ENCODE assay signal across 17 cellular contexts in genomic region chr2:241344925-241345651, GRCh38.
"Had no signal": no experiment of that assay in that cellular context is flagged by ENCODE, and none has a peak within 500 bp of the region (broad histone marks: within the 10 kb centered on the region; RNA-seq: fewer than 3 reads in every experiment).

No MANE protein-coding gene starts in this region.

- ATAC-seq: activated T-helper 17 cell treated with anti-CD3 and anti-CD28 coated beads, Interleukin-2, amount 50 U/mL, for 72 hours; body of pancreas; T-helper 17 cell had no signal

- H3K27ac Mint-ChIP-seq: activated naive CD4-positive, alpha-beta T cell treated with anti-CD3 and anti-CD28 coated beads, Interleukin-2, amount 10 ng/mL, durations not matched to agents 7 days and 5 days; activated T-helper 17 cell treated with anti-CD3 and anti-CD28 coated beads, Interleukin-2, amount 50 U/mL, for 72 hours; nephron progenitor cell had no signal

- H3K27me3 ChIP-seq: body of pancreas, stomach had no signal

- H2AFZ ChIP-seq: parathyroid adenoma had no signal

- H3K4me1 Mint-ChIP-seq: nephron progenitor cell had no signal

- H3K4me3 Mint-ChIP-seq: activated naive CD4-positive, alpha-beta T cell treated with anti-CD3 and anti-CD28 coated beads, Interleukin-2, amount 10 ng/mL, durations not matched to agents 7 days and 5 days; activated T-helper 17 cell treated with anti-CD3 and anti-CD28 coated beads, Interleukin-2, amount 50 U/mL, for 72 hours; nephron progenitor cell; T-helper 17 cell had no signal

- DNase-seq: activated CD4-positive, alpha-beta T cell treated with anti-CD3 and anti-CD28 coated beads, Interleukin-2, amount 50 U/mL, for 1 hour; activated CD4-positive, CD25-positive, alpha-beta regulatory T cell; activated naive CD4-positive, alpha-beta T cell treated with anti-CD3 and anti-CD28 coated beads, Interleukin-2, amount 10 ng/mL, durations not matched to agents 7 days and 5 days; activated T-cell treated with anti-CD3 and anti-CD28 coated beads for 4 hours; body of pancreas; central memory CD4-positive, alpha-beta T cell; effector CD4-positive, alpha-beta T cell; glutamatergic neuron; mesendoderm; nephron progenitor cell; small intestine; stomach; T-helper 17 cell had no signal

- H3K4me3 ChIP-seq: body of pancreas, coronary artery, stomach, thoracic aorta had no signal

- H3K27me3 Mint-ChIP-seq: activated naive CD4-positive, alpha-beta T cell treated with anti-CD3 and anti-CD28 coated beads, Interleukin-2, amount 10 ng/mL, durations not matched to agents 7 days and 5 days; activated T-helper 17 cell treated with anti-CD3 and anti-CD28 coated beads, Interleukin-2, amount 50 U/mL, for 72 hours; T-helper 17 cell had no signal

- H3K9me3 Mint-ChIP-seq: activated naive CD4-positive, alpha-beta T cell treated with anti-CD3 and anti-CD28 coated beads, Interleukin-2, amount 10 ng/mL, durations not matched to agents 7 days and 5 days; activated T-helper 17 cell treated with anti-CD3 and anti-CD28 coated beads, Interleukin-2, amount 50 U/mL, for 72 hours; nephron progenitor cell had no signal

- H3K9me3 ChIP-seq: body of pancreas, stomach, thoracic aorta had no signal

- H3K27ac ChIP-seq: body of pancreas, coronary artery, parathyroid adenoma, stomach, thoracic aorta had no signal
